In genomic region chr6:38138374-38138773, GRCh38 we compare ENCODE assay signal across 25 cellular contexts.
DNase-seq lines count a peak whose midpoint lies in the region; ATAC-seq and TF ChIP-seq lines count a peak whose summit lies in the region.
"Had no signal": no experiment of that assay in that cellular context is flagged by ENCODE, and none has a peak within 500 bp of the region (broad histone marks: within the 10 kb centered on the region; RNA-seq: fewer than 3 reads in every experiment).

No MANE protein-coding gene starts in this region.

- H3K4me1 ChIP-seq in HEK293 (ENCODE audit: control insufficient read depth, insufficient read depth, low read length) (no peaks in the 10 kb centered on the region; the same call in 1 of the 2 replicates), endodermal cell (ENCODE audit: control insufficient read depth, insufficient read depth, low read length) (no peaks in the 10 kb centered on the region), gastrocnemius medialis (no peaks in the 10 kb centered on the region)
- H3K4me1 ChIP-seq: Peyer's patch had no signal

- 68 to 77% methylated on average over 3 to 5 of the region's 5 CpGs for WGBS in endodermal cell (ENCODE audit: insufficient coverage in 1 of 2, insufficient read length in 1 of 2), 2 experiments

- H3K27me3 Mint-ChIP-seq in endodermal cell (ENCODE audit: insufficient read depth), result no peaks in the 10 kb centered on the region
- no peaks in the 10 kb centered on the region for H3K27me3 Mint-ChIP-seq in osteocyte (ENCODE audit: unreplicated experiment)
- no peaks in the 10 kb centered on the region for H3K27me3 Mint-ChIP-seq in activated T-cell treated with anti-CD3 and anti-CD28 coated beads, Interleukin-2, amount 50 U/mL, for 24 hours
- H3K27me3 Mint-ChIP-seq: CD4-positive, CD25-positive, alpha-beta regulatory T cell had no signal

- CTCF ChIA-PET in HEK293 (lab: Yijun Ruan, JAX), result no interaction called here

- no peaks in the 10 kb centered on the region for H3K9me3 Mint-ChIP-seq in endodermal cell
- H3K9me3 Mint-ChIP-seq in osteocyte (ENCODE audit: unreplicated experiment), result peaks cover 5% of the 10 kb centered on the region
- no peaks in the 10 kb centered on the region for H3K9me3 Mint-ChIP-seq in activated T-cell treated with anti-CD3 and anti-CD28 coated beads, Interleukin-2, amount 50 U/mL, for 24 hours
- H3K9me3 Mint-ChIP-seq: CD4-positive, CD25-positive, alpha-beta regulatory T cell had no signal

- in situ Hi-C loops in gastrocnemius medialis (cut with MboI; ENCODE audit: low sequenced_read_pairs in 4 of 4), result no loop called here

- TF ChIP-seq POLR2A in gastrocnemius medialis (IDR thresholded peaks at IDR 0.05), result no peak

- POLR2A ChIA-PET in HEK293 (lab: Yijun Ruan, JAX), result no interaction called here

- DNase-seq in endodermal cell (peak; percentile 78), iPS-NIHi11 (ENCODE audit: low spot score) (peak; percentile 76), osteocyte (ENCODE audit: extremely low spot score, unreplicated experiment) (peak; percentile 51), gastrocnemius medialis (no peak), left lobe of liver (ENCODE audit: low spot score) (no peak)
- no peak for DNase-seq in activated T-cell treated with anti-CD3 and anti-CD28 coated beads, Interleukin-2, amount 50 U/mL, for 24 hours
- DNase-seq: CD4-positive, CD25-positive, alpha-beta regulatory T cell; COR-L47; DMS 273 treated with DMSO at 0.1 percent for 48 hours; DMS79 treated with DMSO at 0.1 percent for 48 hours; GOT3; IMR-90; MV-4-11; NCI-H1694; NCI-H2081; NCI-H2171; NCI-H345; NCI-H524; NCI-H82; Peyer's patch; SJCRH30 had no signal

- peaks cover 16% of the 10 kb centered on the region for H3K4me1 Mint-ChIP-seq in endodermal cell
- H3K4me1 Mint-ChIP-seq in osteocyte (ENCODE audit: unreplicated experiment), result peaks cover 6% of the 10 kb centered on the region
- peaks cover 19% of the 10 kb centered on the region for H3K4me1 Mint-ChIP-seq in activated T-cell treated with anti-CD3 and anti-CD28 coated beads, Interleukin-2, amount 50 U/mL, for 24 hours (ENCODE audit: low read depth)

- no peaks in the 10 kb centered on the region for H3K27me3 ChIP-seq in endodermal cell (ENCODE audit: control insufficient read depth, insufficient read depth, low read length, poor library complexity, severe bottlenecking)
- no peaks in the 10 kb centered on the region for H3K27me3 ChIP-seq in gastrocnemius medialis
- H3K27me3 ChIP-seq: Peyer's patch, SJCRH30 had no signal

- H3K4me3 Mint-ChIP-seq in endodermal cell (no peak overlapping the region), osteocyte (ENCODE audit: unreplicated experiment) (no peak overlapping the region)
- H3K4me3 Mint-ChIP-seq in activated T-cell treated with anti-CD3 and anti-CD28 coated beads, Interleukin-2, amount 50 U/mL, for 24 hours, result no peak overlapping the region

- H3K36me3 ChIP-seq in HEK293 (ENCODE audit: control insufficient read depth in 2 of 2, insufficient read depth in 1 of 2, low read length in 2 of 2) (peaks cover 0 to 9% of the 10 kb centered on the region in 2 experiments; a peak in 1 of 3 replicates), endodermal cell (ENCODE audit: control insufficient read depth, insufficient read depth, low read length) (peaks cover 6% of the 10 kb centered on the region), gastrocnemius medialis (no peaks in the 10 kb centered on the region)
- H3K36me3 ChIP-seq: SJCRH30 had no signal

- H3K27ac ChIP-seq in HEK293 (ENCODE audit: extremely low read depth, low read depth, low read length), result no peak overlapping the region
- H3K27ac ChIP-seq in endodermal cell (ENCODE audit: low read depth, low read length), result no peak overlapping the region
- H3K27ac ChIP-seq in gastrocnemius medialis, result no peak overlapping the region
- H3K27ac ChIP-seq: HL-60, KMS-11, Peyer's patch, SJCRH30 had no signal

- intact Hi-C loops in gastrocnemius medialis (cut with DNase I; ENCODE audit: low total_unique reads), result no loop called here

- H3K36me3 Mint-ChIP-seq in endodermal cell (ENCODE audit: low read depth) (peaks cover 19% of the 10 kb centered on the region), osteocyte (ENCODE audit: unreplicated experiment) (peaks cover 33% of the 10 kb centered on the region)
- H3K36me3 Mint-ChIP-seq in activated T-cell treated with anti-CD3 and anti-CD28 coated beads, Interleukin-2, amount 50 U/mL, for 24 hours (ENCODE audit: low read depth), result peaks cover 32% of the 10 kb centered on the region

- ATAC-seq in gastrocnemius medialis, result no peak
- ATAC-seq in left lobe of liver, result no peak
- ATAC-seq: GM12878 had no signal

- H3K9ac ChIP-seq in endodermal cell (ENCODE audit: extremely low read depth, low read length, poor library complexity, severe bottlenecking), result no peak overlapping the region
- H3K9ac ChIP-seq: KMS-11 had no signal

- no peaks in the 10 kb centered on the region for H3K9me3 ChIP-seq in HEK293 (ENCODE audit: control insufficient read depth, insufficient read depth, low read depth, low read length)
- no peaks in the 10 kb centered on the region for H3K9me3 ChIP-seq in endodermal cell (ENCODE audit: control insufficient read depth, low read length)
- no peaks in the 10 kb centered on the region for H3K9me3 ChIP-seq in gastrocnemius medialis
- H3K9me3 ChIP-seq: Peyer's patch, SJCRH30 had no signal

- H3K27ac Mint-ChIP-seq in endodermal cell, result no peak overlapping the region
- H3K27ac Mint-ChIP-seq in osteocyte (ENCODE audit: unreplicated experiment), result no peak overlapping the region
- H3K27ac Mint-ChIP-seq in activated T-cell treated with anti-CD3 and anti-CD28 coated beads, Interleukin-2, amount 50 U/mL, for 24 hours, result no peak overlapping the region

- TF ChIP-seq CTCF in HEK293 (tag by site-specific recombination; IDR thresholded peaks at IDR 0.05) (no peak), endodermal cell (conservative IDR thresholded peaks at IDR 0.05) (no peak), osteocyte (IDR thresholded peaks at IDR 0.05) (no peak), gastrocnemius medialis (IDR thresholded peaks at IDR 0.05 in 4 of 5, conservative IDR thresholded peaks at IDR 0.05 in 1 of 5) (no peak)

- H3K4me3 ChIP-seq in HEK293 (ENCODE audit: low read depth, low read length) (no peak overlapping the region), endodermal cell (ENCODE audit: low read length) (no peak overlapping the region), gastrocnemius medialis (no peak overlapping the region)
- H3K4me3 ChIP-seq: GM12878, Peyer's patch, SJCRH30 had no signal

TF ChIP-seq in HEK293, 187 proteins besides CTCF, POLR2A, EP300 and RAD21:
- TF ChIP-seq ZNF433 (tag by site-specific recombination; IDR thresholded peaks at IDR 0.05; ENCODE audit: low read depth) (no peak), SP2 (tag by site-specific recombination; IDR thresholded peaks at IDR 0.05) (no peak), ZNF623 (tag by site-specific recombination; IDR thresholded peaks at IDR 0.05) (peak; percentile 82)

Comparison
In these comparisons a context has a peak if more than half of its experiments do, and no peak if none do; other contexts are left out.
1. DNase-seq: peak in endodermal cell (single experiment), iPS-NIHi11 (single experiment) and osteocyte (single experiment); none in gastrocnemius medialis (0 of 2), left lobe of liver (single experiment) and activated T-cell treated with anti-CD3 and anti-CD28 coated beads, Interleukin-2, amount 50 U/mL, for 24 hours (single experiment).